9 cellular contexts compared by ENCODE assay signal in genomic region chr21:46056450-46056903, GRCh38. TPM values are rescaled to one million over a fixed set of nuclear protein-coding genes. Genes with fewer than 3 reads are reported as not detected.
DNase-seq lines count a peak whose midpoint lies in the region; ATAC-seq and TF ChIP-seq lines count a peak whose summit lies in the region.
"Had no signal": no experiment of that assay in that cellular context is flagged by ENCODE, and none has a peak within 500 bp of the region (broad histone marks: within the 10 kb centered on the region; RNA-seq: fewer than 3 reads in every experiment).

No MANE protein-coding gene starts in this region.

- H3K4me3 ChIP-seq in MG63 (peak overlapping the region; percentile 15; the same call in 1 of the 2 replicates), duodenal mucosa (ENCODE audit: low read depth in 1 of 2, low read length in 2 of 2) (no peak overlapping the region), testis (no peak overlapping the region)

- no peak for TF ChIP-seq POLR2A in testis (IDR thresholded peaks at IDR 0.05)

- H3K9ac ChIP-seq in duodenal mucosa (ENCODE audit: low read depth in 1 of 2, low read length in 2 of 2): peak overlapping the region in 1 of 2 donors; percentile 33

- intact Hi-C loops in testis (cut with DNase I; ENCODE audit: low total_unique reads): no loop called here

- H3K36me3 ChIP-seq in MG63 (no peaks in the 10 kb centered on the region), duodenal mucosa (ENCODE audit: control insufficient read depth in 1 of 2, insufficient read depth in 2 of 2, low read length in 2 of 2) (no peaks in the 10 kb centered on the region), testis (ENCODE audit: low read depth, missing control alignments) (no peaks in the 10 kb centered on the region)

- no peak for ATAC-seq in HG02970 (IDR thresholded peaks at IDR 0.05; ENCODE audit: low FRiP score, unreplicated experiment)
- no peak for ATAC-seq in GM21526 (IDR thresholded peaks at IDR 0.05; ENCODE audit: low FRiP score, unreplicated experiment)

- H3K4me1 ChIP-seq in duodenal mucosa (ENCODE audit: control insufficient read depth in 1 of 2, insufficient read depth in 2 of 2, low read length in 2 of 2): peaks cover 10 to 17% of the 10 kb centered on the region in 2 donors
- peaks cover 32% of the 10 kb centered on the region for H3K4me1 ChIP-seq in testis

- peak; percentile 93 for DNase-seq in MG63
- DNase-seq in mesenteric fat pad (ENCODE audit: low spot score): peak; percentile 93
- peak; percentile 74 for DNase-seq in testis
- DNase-seq in NCI-H146 (lab: John Stamatoyannopoulos, UW): no peak
- DNase-seq in NCI-H774 (lab: John Stamatoyannopoulos, UW): no peak
- DNase-seq: NCI-H2107 had no signal

- H3K27me3 ChIP-seq in MG63: no peaks in the 10 kb centered on the region
- H3K27me3 ChIP-seq in duodenal mucosa (ENCODE audit: control insufficient read depth in 1 of 2, insufficient read depth in 2 of 2, low read length in 2 of 2): no peaks in the 10 kb centered on the region
- H3K27me3 ChIP-seq in testis: no peaks in the 10 kb centered on the region

- WGBS in testis, 2 donors: 52 to 68% methylated on average over 26 of the region's 26 CpGs

- H3K9me3 ChIP-seq in MG63 (peaks cover under 1% of the 10 kb centered on the region), duodenal mucosa (ENCODE audit: control insufficient read depth in 1 of 2, low read length in 2 of 2) (peaks cover 4 to 5% of the 10 kb centered on the region in 2 donors), testis (no peaks in the 10 kb centered on the region)

- peak overlapping the region; percentile 70 for H3K27ac ChIP-seq in duodenal mucosa (ENCODE audit: low read depth, low read length)
- H3K27ac ChIP-seq in testis: peak overlapping the region; percentile 79 to 89

- no peak for TF ChIP-seq CTCF in testis (IDR thresholded peaks at IDR 0.05)

RNA-seq across cellular contexts. Expression of gene COL6A2, which starts 41.4 kb away (rescaled TPM):
- total RNA-seq in MG63 (2014; rRNA removed; shearing (Covaris generic); ENCODE audit: low replicate concordance): 949 and 1,198 TPM in 2 replicates
- total RNA-seq in mesenteric fat pad (735 TPM), testis (100 to 1,000 TPM; 192 to 236 TPM)
- 362 TPM for polyA plus RNA-seq in testis (ENCODE audit: insufficient read depth, low read depth, low replicate concordance)

Comparison
In these comparisons a context has a peak if more than half of its experiments do, and no peak if none do; other contexts are left out.
1. DNase-seq: peak in MG63 (single experiment), mesenteric fat pad (single experiment) and testis (single experiment); none in NCI-H146 (single experiment) and NCI-H774 (single experiment).